In the genomic region with DNA sequence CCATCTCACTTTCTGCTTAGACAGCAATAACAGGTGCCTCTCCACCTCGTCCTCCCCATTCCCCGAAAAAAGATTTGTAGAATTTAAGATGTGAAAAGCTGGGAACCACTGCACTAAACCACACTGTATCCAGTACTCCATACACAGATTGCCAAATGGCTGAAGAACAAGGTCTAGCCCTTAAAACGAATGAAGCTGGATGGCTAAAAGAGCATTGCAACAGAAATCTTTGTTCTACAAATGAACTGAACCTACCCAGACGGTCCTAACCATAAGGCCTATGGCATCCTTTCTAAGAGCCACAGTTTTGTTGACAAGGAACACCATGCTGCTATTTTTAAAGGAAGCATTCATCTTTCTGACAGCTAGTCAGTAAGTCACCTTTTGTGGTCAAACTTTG, we compare ENCODE assay signal across 1 cellular context.
TF ChIP-seq lines count a peak whose summit lies in the region.

No MANE protein-coding gene starts in this region.

TF ChIP-seq in GM23338, 12 proteins besides CTCF, POLR2A, EP300 and RAD21 (continued from another document):
- TF ChIP-seq EZH2 (IDR thresholded peaks at IDR 0.05; ENCODE audit: low read depth, unreplicated experiment) (no peak), STAT1 (IDR thresholded peaks at IDR 0.05; ENCODE audit: unreplicated experiment) (no peak)
